ENCODE assay signal across 1 cellular context in genomic region chr18:14131914-14132700, GRCh38.
TF ChIP-seq lines count a peak whose summit lies in the region.
"Not testable (repeated sequence)": the region's sequence is repeated elsewhere in the genome, so short reads cannot be mapped to it uniquely, and the experiment has no call there.

Gene ZNF519 (minus strand): TSS chr18:14132435. CDS start chr18:14132277, 158 bp downstream.

TF ChIP-seq in HepG2, 621 proteins besides CTCF, POLR2A, EP300 and RAD21 (continued from another document and continues in another):
- TF ChIP-seq ZFP91 (CRISPR knock-in tag; IDR thresholded peaks at IDR 0.05; ENCODE audit: borderline replicate concordance) (peak; percentile 46; the same call in 1 of the 2 replicates), PBX2 (CRISPR knock-in tag; IDR thresholded peaks at IDR 0.05) (peak; percentile 91), CREM (IDR thresholded peaks at IDR 0.05) (peak; percentile 58; the same call in 1 of the 2 replicates), MXD4 (CRISPR knock-in tag; IDR thresholded peaks at IDR 0.05) (peak; percentile 28; the same call in 1 of the 2 replicates), GABPB1 (CRISPR knock-in tag; IDR thresholded peaks at IDR 0.05) (peak; percentile 94), FOXK1 (CRISPR knock-in tag; IDR thresholded peaks at IDR 0.05; ENCODE audit: borderline replicate concordance, low read depth) (peak; percentile 42; the same call in 1 of the 2 replicates), ZNF687 (CRISPR knock-in tag; IDR thresholded peaks at IDR 0.05) (peak; percentile 44), TFDP1 (CRISPR knock-in tag; IDR thresholded peaks at IDR 0.05; ENCODE audit: borderline replicate concordance) (peak; percentile 91), SALL1 (CRISPR knock-in tag; IDR thresholded peaks at IDR 0.05) (peak; percentile 44; the same call in 1 of the 2 replicates), ZFX (CRISPR knock-in tag; IDR thresholded peaks at IDR 0.05; ENCODE audit: low read depth) (peak; percentile 56; the same call in 1 of the 2 replicates), ZFY (CRISPR knock-in tag; IDR thresholded peaks at IDR 0.05) (peak; percentile 76), ZNF574 (CRISPR knock-in tag; IDR thresholded peaks at IDR 0.05) (peak; percentile 41; the same call in 1 of the 2 replicates), ZNF878 (CRISPR knock-in tag; IDR thresholded peaks at IDR 0.05) (0 out of 2 replicates have a peak, but pooled peaks have one; percentile 38), PBX3 (CRISPR knock-in tag; IDR thresholded peaks at IDR 0.05; ENCODE audit: borderline replicate concordance) (peak; percentile 83; the same call in 1 of the 2 replicates), TFDP2 (CRISPR knock-in tag; IDR thresholded peaks at IDR 0.05) (peak; percentile 96), POLR2G (IDR thresholded peaks at IDR 0.05; ENCODE audit: low read depth, low read length) (peak; percentile 42), HBP1 (CRISPR knock-in tag; IDR thresholded peaks at IDR 0.05; ENCODE audit: low read depth) (peak; percentile 81; the same call in 1 of the 2 replicates), SP2 (CRISPR knock-in tag; IDR thresholded peaks at IDR 0.05) (peak; percentile 92), PHF21A (CRISPR knock-in tag; IDR thresholded peaks at IDR 0.05) (0 out of 2 replicates have a peak, but pooled peaks have one; percentile 26), SP1 (CRISPR knock-in tag; IDR thresholded peaks at IDR 0.05) (peak; percentile 47; the same call in 1 of the 2 replicates), SIN3B (IDR thresholded peaks at IDR 0.05; ENCODE audit: low read length) (peak; percentile 83), KDM5A (IDR thresholded peaks at IDR 0.05; ENCODE audit: borderline replicate concordance, low read length) (peak; percentile 51; the same call in 1 of the 2 replicates), KMT2B (CRISPR knock-in tag; IDR thresholded peaks at IDR 0.05) (peak; percentile 35; the same call in 1 of the 2 replicates), NR2C2 (CRISPR knock-in tag; IDR thresholded peaks at IDR 0.05; ENCODE audit: borderline replicate concordance) (peak; percentile 67), HNRNPLL (IDR thresholded peaks at IDR 0.05; ENCODE audit: low read depth, low read length, poor library complexity, severe bottlenecking) (peak; percentile 42), HDAC1 (CRISPR knock-in tag; IDR thresholded peaks at IDR 0.05) (0 out of 2 replicates have a peak, but pooled peaks have one; percentile 50), ARNT2 (CRISPR knock-in tag; IDR thresholded peaks at IDR 0.05; ENCODE audit: low read depth) (peak; percentile 40; the same call in 1 of the 2 replicates), HMGXB3 (CRISPR knock-in tag; IDR thresholded peaks at IDR 0.05; ENCODE audit: borderline replicate concordance) (peak; percentile 49; the same call in 1 of the 2 replicates), KAT8 (CRISPR knock-in tag; IDR thresholded peaks at IDR 0.05) (0 out of 2 replicates have a peak, but pooled peaks have one; percentile 32), DR1 (CRISPR knock-in tag; IDR thresholded peaks at IDR 0.05) (peak; percentile 28; the same call in 1 of the 2 replicates), ELF1 (CRISPR knock-in tag; IDR thresholded peaks at IDR 0.05) (0 out of 2 replicates have a peak, but pooled peaks have one; percentile 47), NFYB (CRISPR knock-in tag; IDR thresholded peaks at IDR 0.05) (peak; percentile 96), PHF20 (CRISPR knock-in tag; IDR thresholded peaks at IDR 0.05) (peak; percentile 51), SIN3A (IDR thresholded peaks at IDR 0.05; ENCODE audit: borderline replicate concordance, low read depth, low read length) (peak; percentile 51; the same call in 1 of the 2 replicates), E2F1 (CRISPR knock-in tag; IDR thresholded peaks at IDR 0.05) (0 out of 2 replicates have a peak, but pooled peaks have one; percentile 37)
- TF ChIP-seq CREM (CRISPR knock-in tag; IDR thresholded peaks at IDR 0.05); SP1 (IDR thresholded peaks at IDR 0.05): not testable (repeated sequence)
